5 cellular contexts compared by ENCODE assay signal in genomic region chrX:24312249-24312607, GRCh38. TPM values are rescaled to one million over a fixed set of nuclear protein-coding genes. Genes with fewer than 3 reads are reported as not detected.
"Had no signal": no experiment of that assay in that cellular context is flagged by ENCODE, and none has a peak within 500 bp of the region (broad histone marks: within the 10 kb centered on the region; RNA-seq: fewer than 3 reads in every experiment).

No MANE protein-coding gene starts in this region.

RNA-seq across cellular contexts. Expression of gene SUPT20HL2, which starts 1.6 kb away (rescaled TPM):
- total RNA-seq: GM23338, H1, H9, HT-29 had no signal
- polyA plus RNA-seq: H1, IgD-negative memory B cell had no signal

RNA-seq across cellular contexts. Expression of gene SUPT20HL1, which starts 48.2 kb away (rescaled TPM):
- total RNA-seq: GM23338, H1, H9, HT-29 had no signal
- polyA plus RNA-seq: GM23338, H1, IgD-negative memory B cell had no signal
